ENCODE assay signal across 8 cellular contexts in genomic region chr3:40310690-40311089, GRCh38. TPM values are rescaled to one million over a fixed set of nuclear protein-coding genes. Genes with fewer than 3 reads are reported as not detected.
A peak's percentile ranks its signal among the peaks of the same experiment; 100 is the strongest.
DNase-seq lines count a peak whose midpoint lies in the region; ATAC-seq and TF ChIP-seq lines count a peak whose summit lies in the region.

No MANE protein-coding gene starts in this region.

- no peaks in the 10 kb centered on the region for H3K27me3 ChIP-seq in BE2C
- H3K27me3 ChIP-seq in mononuclear cell (ENCODE audit: insufficient read depth, low read length) = no peaks in the 10 kb centered on the region

- DNase-seq in BE2C = no peak
- DNase-seq in cerebellar cortex (ENCODE audit: low spot score) = peak; percentile 36
- DNase-seq in LoVo (ENCODE audit: low spot score) = no peak
- DNase-seq in NCI-H1048 (lab: John Stamatoyannopoulos, UW) = no peak

- H3K9me3 ChIP-seq in BE2C (no peaks in the 10 kb centered on the region), KOPT-K1 (ENCODE audit: insufficient read depth, low read length, poor library complexity, severe bottlenecking) (no peaks in the 10 kb centered on the region), mononuclear cell (ENCODE audit: low read depth, low read length) (no peaks in the 10 kb centered on the region)

- H3K27ac ChIP-seq in KOPT-K1 (ENCODE audit: low read depth, low read length, poor library complexity, severe bottlenecking) = peak overlapping the region; percentile 89

- ATAC-seq in GM18873 (IDR thresholded peaks at IDR 0.05; ENCODE audit: low FRiP score, unreplicated experiment) (no peak), HG03565 (IDR thresholded peaks at IDR 0.05; ENCODE audit: unreplicated experiment) (no peak)

- no peak for TF ChIP-seq CTCF in BE2C (IDR thresholded peaks at IDR 0.05; ENCODE audit: low read depth, low read length)

- H3K36me3 ChIP-seq in BE2C = peaks cover 20% of the 10 kb centered on the region
- H3K36me3 ChIP-seq in KOPT-K1 (ENCODE audit: insufficient read depth, low read length) = peaks cover 42% of the 10 kb centered on the region

- H3K4me3 ChIP-seq in BE2C (ENCODE audit: low read depth, low read length) (peak overlapping the region; percentile 76), mononuclear cell (ENCODE audit: low read length) (peak overlapping the region; percentile 92)

- no peaks in the 10 kb centered on the region; the same call in 1 of the 2 replicates for H3K4me1 ChIP-seq in BE2C
- H3K4me1 ChIP-seq in mononuclear cell (ENCODE audit: insufficient read depth, low read length) = peaks cover 34% of the 10 kb centered on the region

RNA-seq across cellular contexts. Expression of gene EIF1B, which starts 1.2 kb away (rescaled TPM):
- polyA plus RNA-seq in BE2C (2012; ENCODE audit: insufficient read depth, insufficient read length, low read depth) = 29.7 TPM
- 60.4 TPM for total RNA-seq in mononuclear cell
